Comparison of ENCODE assay signal across 1 cellular context in genomic region chr7:104923010-104923421, GRCh38.
TF ChIP-seq lines count a peak whose summit lies in the region.

No MANE protein-coding gene starts in this region.

TF ChIP-seq in IMR-90, 13 proteins besides CTCF, POLR2A, EP300 and RAD21:
- TF ChIP-seq SMC3 (IDR thresholded peaks at IDR 0.05; ENCODE audit: low read depth, low read length) = peak; percentile 91
- TF ChIP-seq BHLHE40 (IDR thresholded peaks at IDR 0.05; ENCODE audit: low read depth, low read length) = 0 out of 2 replicates have a peak, but pooled peaks have one; percentile 21
- no peak for TF ChIP-seq RCOR1 (IDR thresholded peaks at IDR 0.05; ENCODE audit: insufficient replicate concordance, low read length)
- TF ChIP-seq NFE2L2 (IDR thresholded peaks at IDR 0.05; ENCODE audit: low read depth, low read length) = no peak
- no peak for TF ChIP-seq RFX5 (IDR thresholded peaks at IDR 0.05; ENCODE audit: low read depth, low read length)
- TF ChIP-seq CEBPB (IDR thresholded peaks at IDR 0.05; ENCODE audit: low read depth, low read length) = peak; percentile 85
- TF ChIP-seq, protein P1, sequence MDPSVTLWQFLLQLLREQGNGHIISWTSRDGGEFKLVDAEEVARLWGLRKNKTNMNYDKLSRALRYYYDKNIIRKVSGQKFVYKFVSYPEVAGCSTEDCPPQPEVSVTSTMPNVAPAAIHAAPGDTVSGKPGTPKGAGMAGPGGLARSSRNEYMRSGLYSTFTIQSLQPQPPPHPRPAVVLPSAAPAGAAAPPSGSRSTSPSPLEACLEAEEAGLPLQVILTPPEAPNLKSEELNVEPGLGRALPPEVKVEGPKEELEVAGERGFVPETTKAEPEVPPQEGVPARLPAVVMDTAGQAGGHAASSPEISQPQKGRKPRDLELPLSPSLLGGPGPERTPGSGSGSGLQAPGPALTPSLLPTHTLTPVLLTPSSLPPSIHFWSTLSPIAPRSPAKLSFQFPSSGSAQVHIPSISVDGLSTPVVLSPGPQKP (IDR thresholded peaks at IDR 0.05; ENCODE audit: borderline replicate concordance, low read depth, low read length) = no peak
- TF ChIP-seq, protein P2, sequence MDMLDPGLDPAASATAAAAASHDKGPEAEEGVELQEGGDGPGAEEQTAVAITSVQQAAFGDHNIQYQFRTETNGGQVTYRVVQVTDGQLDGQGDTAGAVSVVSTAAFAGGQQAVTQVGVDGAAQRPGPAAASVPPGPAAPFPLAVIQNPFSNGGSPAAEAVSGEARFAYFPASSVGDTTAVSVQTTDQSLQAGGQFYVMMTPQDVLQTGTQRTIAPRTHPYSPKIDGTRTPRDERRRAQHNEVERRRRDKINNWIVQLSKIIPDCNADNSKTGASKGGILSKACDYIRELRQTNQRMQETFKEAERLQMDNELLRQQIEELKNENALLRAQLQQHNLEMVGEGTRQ (IDR thresholded peaks at IDR 0.05; ENCODE audit: low read depth, low read length) = no peak
- TF ChIP-seq CHD1 (IDR thresholded peaks at IDR 0.05; ENCODE audit: low read depth, low read length) = no peak
- TF ChIP-seq FOS (IDR thresholded peaks at IDR 0.05; ENCODE audit: low read depth, low read length) = no peak
- TF ChIP-seq MAFK (IDR thresholded peaks at IDR 0.05; ENCODE audit: low read depth, low read length) = no peak
- no peak for TF ChIP-seq MAZ (IDR thresholded peaks at IDR 0.05; ENCODE audit: borderline replicate concordance, low read depth, low read length)
- no peak for TF ChIP-seq MXI1 (IDR thresholded peaks at IDR 0.05; ENCODE audit: borderline replicate concordance, low read depth, low read length)
